Comparison of ENCODE assay signal across 19 cellular contexts in genomic region chr2:193989645-193990044, GRCh38.
A peak's percentile ranks its signal among the peaks of the same experiment; 100 is the strongest.
DNase-seq lines count a peak whose midpoint lies in the region; ATAC-seq, FAIRE-seq and TF ChIP-seq lines count a peak whose summit lies in the region.
"Had no signal": no experiment of that assay in that cellular context is flagged by ENCODE, and none has a peak within 500 bp of the region (broad histone marks: within the 10 kb centered on the region; RNA-seq: fewer than 3 reads in every experiment).

No MANE protein-coding gene starts in this region.

- intact Hi-C loops in HepG2 (cut with micrococcal nuclease; ENCODE audit: unreplicated experiment) (no loop called here), right lobe of liver (cut with DNase I) (no loop called here), adrenal gland (cut with DNase I) (no loop called here), esophagus muscularis mucosa (cut with DNase I) (no loop called here)

- WGBS in HepG2 (ENCODE audit: low lambda C conversion rate), result 4% methylated on average over 2 of the region's 2 CpGs
- whole genome bisulfite sequencing in right lobe of liver (ENCODE audit: insufficient coverage, low coverage, low lambda C conversion rate, missing lambda C conversion rate), result 56% methylated on average over 2 of the region's 2 CpGs
- WGBS in adrenal gland, 4 donors, result 66 to 89% (median 78%) methylated on average over 2 of the region's 2 CpGs
- 93% methylated on average over 2 of the region's 2 CpGs for WGBS in esophagus muscularis mucosa

- no peak for TF ChIP-seq CTCF in HepG2 (CRISPR knock-in tag; IDR thresholded peaks at IDR 0.05)
- no peak for TF ChIP-seq CTCF in right lobe of liver (IDR thresholded peaks at IDR 0.05)
- no peak for TF ChIP-seq CTCF in osteoblast (IDR thresholded peaks at IDR 0.05; ENCODE audit: extremely low read depth, low read depth, low read length)
- no peak for TF ChIP-seq CTCF in adrenal gland (IDR thresholded peaks at IDR 0.05)
- no peak for TF ChIP-seq CTCF in esophagus muscularis mucosa (IDR thresholded peaks at IDR 0.05)

- H4K20me1 ChIP-seq in HepG2 (ENCODE audit: insufficient read depth, low read length) (no peaks in the 10 kb centered on the region), osteoblast (ENCODE audit: insufficient read depth, low read length) (no peaks in the 10 kb centered on the region)
- H4K20me1 ChIP-seq: BLaER1 treated with 17β-estradiol and CSF1 and Interleukin-3, amounts not matched to agents 10 nM and 100 nM had no signal

- TF ChIP-seq POLR2A in HepG2 (IDR thresholded peaks at IDR 0.05; ENCODE audit: insufficient read depth in 1 of 2, low read depth in 2 of 2, low read length in 2 of 2) (no peak), right lobe of liver (IDR thresholded peaks at IDR 0.05) (no peak), adrenal gland (IDR thresholded peaks at IDR 0.05) (no peak), esophagus muscularis mucosa (IDR thresholded peaks at IDR 0.05; ENCODE audit: low read depth) (no peak)

- CTCF ChIA-PET in HepG2 (lab: Yijun Ruan, JAX; ENCODE audit: low intra/inter-chr PET ratio, low total read pairs), result no interaction called here

- ATAC-seq in HepG2 (no peak), right lobe of liver (no peak)
- ATAC-seq: A549; CD8-positive, alpha-beta T cell had no signal

- DNase-seq in HepG2 (ENCODE audit: low spot score) (no peak), right lobe of liver (no peak), osteoblast (ENCODE audit: insufficient read length, low spot score, missing footprints) (no peak), adrenal gland (no peak), esophagus muscularis mucosa (ENCODE audit: extremely low spot score) (no peak)
- DNase-seq: AML-193; Caco-2; Calu3; CD4-positive, alpha-beta T cell; CD8-positive, alpha-beta T cell; DMS79 treated with DMSO at 0.1 percent for 48 hours; GF-D8 had no signal

- H2AFZ ChIP-seq in HepG2 (ENCODE audit: low read length), result no peak overlapping the region
- peak overlapping the region; percentile 6 for H2AFZ ChIP-seq in osteoblast (ENCODE audit: low read length)

- H3K9ac ChIP-seq in HepG2 (ENCODE audit: insufficient read depth, low read depth, low read length), result no peak overlapping the region
- H3K9ac ChIP-seq: BLaER1 treated with 17β-estradiol and CSF1 and Interleukin-3, amounts not matched to agents 10 nM and 100 nM had no signal

- POLR2A ChIA-PET in HepG2 (lab: Yijun Ruan, JAX), result no interaction called here

- no peaks in the 10 kb centered on the region for H3K4me1 ChIP-seq in HepG2 (ENCODE audit: insufficient read depth, low read length)
- no peaks in the 10 kb centered on the region for H3K4me1 ChIP-seq in right lobe of liver
- H3K4me1 ChIP-seq in osteoblast (ENCODE audit: insufficient read depth, low read length), result no peaks in the 10 kb centered on the region
- no peaks in the 10 kb centered on the region for H3K4me1 ChIP-seq in adrenal gland (replicated peaks in 1 of 2)
- no peaks in the 10 kb centered on the region for H3K4me1 ChIP-seq in esophagus muscularis mucosa
- H3K4me1 ChIP-seq: A549; BLaER1 treated with 17β-estradiol and CSF1 and Interleukin-3, amounts not matched to agents 10 nM and 100 nM; Caco-2 had no signal

- FAIRE-seq in HepG2 (lab: Jason Lieb, UNC), result no peak
- FAIRE-seq: A549, D721Med, G401.6, GM12891 had no signal

- H3K36me3 ChIP-seq in HepG2 (replicated peaks in 1 of 2; ENCODE audit: control insufficient read depth in 1 of 2, insufficient read depth in 2 of 2, low read length in 2 of 2) (no peaks in the 10 kb centered on the region), right lobe of liver (no peaks in the 10 kb centered on the region), osteoblast (ENCODE audit: insufficient read depth, low read length) (no peaks in the 10 kb centered on the region), adrenal gland (replicated peaks in 1 of 2) (no peaks in the 10 kb centered on the region), esophagus muscularis mucosa (no peaks in the 10 kb centered on the region)
- H3K36me3 ChIP-seq: BLaER1 treated with 17β-estradiol and CSF1 and Interleukin-3, amounts not matched to agents 10 nM and 100 nM had no signal

- H3K27me3 ChIP-seq in HepG2 (ENCODE audit: control insufficient read depth in 1 of 2, insufficient read depth in 2 of 2, low read length in 2 of 2) (no peaks in the 10 kb centered on the region), right lobe of liver (no peaks in the 10 kb centered on the region), osteoblast (ENCODE audit: insufficient read depth, low read length) (no peaks in the 10 kb centered on the region), adrenal gland (no peaks in the 10 kb centered on the region), esophagus muscularis mucosa (no peaks in the 10 kb centered on the region)
- H3K27me3 ChIP-seq: BLaER1 treated with 17β-estradiol and CSF1 and Interleukin-3, amounts not matched to agents 10 nM and 100 nM had no signal

- H3K4me2 ChIP-seq in HepG2 (ENCODE audit: low read depth, low read length), result no peak overlapping the region
- no peak overlapping the region for H3K4me2 ChIP-seq in osteoblast (ENCODE audit: insufficient read depth, low read length)
- H3K4me2 ChIP-seq: A549; BLaER1 treated with 17β-estradiol and CSF1 and Interleukin-3, amounts not matched to agents 10 nM and 100 nM had no signal

- TF ChIP-seq RAD21 in HepG2 (CRISPR knock-in tag; IDR thresholded peaks at IDR 0.05), result no peak

- TF ChIP-seq EP300 in HepG2 (IDR thresholded peaks at IDR 0.05; ENCODE audit: low read depth in 2 of 2, low read length in 2 of 2) (no peak), HepG2 (CRISPR knock-in tag; IDR thresholded peaks at IDR 0.05; ENCODE audit: borderline replicate concordance) (no peak), esophagus muscularis mucosa (IDR thresholded peaks at IDR 0.05) (no peak)

- in situ Hi-C loops in HepG2 (cut with HindIII; ENCODE audit: extremely low pct_ligation_motif_present, low pct_unique_long_range_greater_than_20kb), result no loop called here

- H3K79me2 ChIP-seq in HepG2 (ENCODE audit: insufficient read depth, low read length) (no peaks in the 10 kb centered on the region), osteoblast (ENCODE audit: insufficient read depth, low read length) (no peaks in the 10 kb centered on the region)

- BruUV-seq in HepG2 (replicated peaks; lab: Mats Ljungman, UMichigan), result no TSS peak

- H3K27ac ChIP-seq in HepG2 (ENCODE audit: extremely low read length, insufficient read depth, low read length) (no peak overlapping the region), right lobe of liver (no peak overlapping the region), osteoblast (ENCODE audit: low read depth, low read length) (no peak overlapping the region), adrenal gland (no peak overlapping the region), esophagus muscularis mucosa (replicated peaks in 1 of 4) (no peak overlapping the region)
- H3K27ac ChIP-seq: 22Rv1; A549; BLaER1 treated with 17β-estradiol and CSF1 and Interleukin-3, amounts not matched to agents 10 nM and 100 nM; C4-2B had no signal

- H3K9me3 ChIP-seq in HepG2 (ENCODE audit: low read length) (no peaks in the 10 kb centered on the region), right lobe of liver (no peaks in the 10 kb centered on the region), osteoblast (ENCODE audit: low read depth, low read length) (no peaks in the 10 kb centered on the region), adrenal gland (replicated peaks in 1 of 3) (no peaks in the 10 kb centered on the region), esophagus muscularis mucosa (no peaks in the 10 kb centered on the region)
- H3K9me3 ChIP-seq: A549; BLaER1 treated with 17β-estradiol and CSF1 and Interleukin-3, amounts not matched to agents 10 nM and 100 nM; Caco-2 had no signal

- H3K4me3 ChIP-seq in HepG2 (replicated peaks in 1 of 3; ENCODE audit: insufficient read depth in 1 of 3, low read depth in 2 of 3, low read length in 3 of 3), result no peak overlapping the region
- no peak overlapping the region for H3K4me3 ChIP-seq in right lobe of liver
- no peak overlapping the region for H3K4me3 ChIP-seq in osteoblast (ENCODE audit: insufficient read depth, low read length)
- H3K4me3 ChIP-seq in adrenal gland, result no peak overlapping the region
- H3K4me3 ChIP-seq in esophagus muscularis mucosa, result no peak overlapping the region
- H3K4me3 ChIP-seq: A549; BLaER1 treated with 17β-estradiol and CSF1 and Interleukin-3, amounts not matched to agents 10 nM and 100 nM had no signal

TF ChIP-seq in HepG2, 621 proteins besides CTCF, POLR2A, EP300 and RAD21:
- TF ChIP-seq ATF7 (IDR thresholded peaks at IDR 0.05), result peak; percentile 63
- no peak for TF ChIP-seq ATF7 (CRISPR knock-in tag; IDR thresholded peaks at IDR 0.05)
- TF ChIP-seq TFDP1 (CRISPR knock-in tag; IDR thresholded peaks at IDR 0.05; ENCODE audit: borderline replicate concordance), result no peak
- peak; percentile 80 for TF ChIP-seq CREB1 (IDR thresholded peaks at IDR 0.05)
- TF ChIP-seq CREB1 (CRISPR knock-in tag; IDR thresholded peaks at IDR 0.05), result no peak
- no peak for TF ChIP-seq ZNF205 (CRISPR knock-in tag; IDR thresholded peaks at IDR 0.05)
TF ChIP-seq in HepG2: peak in this region for 2.
